ENCODE assay signal across 1 cellular context in the genomic region with DNA sequence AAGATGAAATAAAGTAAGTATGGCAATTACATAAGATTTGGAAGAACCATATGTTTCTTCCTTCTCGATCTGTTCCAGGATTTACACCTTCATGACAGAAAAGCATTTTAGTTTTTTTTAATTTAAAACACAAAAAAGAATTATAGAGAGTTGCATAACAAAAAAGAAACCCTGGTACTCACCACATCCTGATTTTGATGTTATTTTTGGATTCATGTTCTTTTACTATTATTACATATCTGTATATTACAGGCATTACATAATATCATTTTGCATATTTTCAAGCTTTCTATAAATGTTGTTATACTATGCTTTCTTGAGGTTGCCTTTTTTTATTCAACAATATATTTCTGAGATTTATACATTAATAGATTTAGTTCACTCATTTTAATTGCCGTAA.
A peak's percentile ranks its signal among the peaks of the same experiment; 100 is the strongest.
TF ChIP-seq lines count a peak whose summit lies in the region.

No MANE protein-coding gene starts in this region.

TF ChIP-seq in GM12878, 131 proteins besides CTCF, POLR2A, EP300 and RAD21 (continued from another document):
- TF ChIP-seq, protein P1, sequence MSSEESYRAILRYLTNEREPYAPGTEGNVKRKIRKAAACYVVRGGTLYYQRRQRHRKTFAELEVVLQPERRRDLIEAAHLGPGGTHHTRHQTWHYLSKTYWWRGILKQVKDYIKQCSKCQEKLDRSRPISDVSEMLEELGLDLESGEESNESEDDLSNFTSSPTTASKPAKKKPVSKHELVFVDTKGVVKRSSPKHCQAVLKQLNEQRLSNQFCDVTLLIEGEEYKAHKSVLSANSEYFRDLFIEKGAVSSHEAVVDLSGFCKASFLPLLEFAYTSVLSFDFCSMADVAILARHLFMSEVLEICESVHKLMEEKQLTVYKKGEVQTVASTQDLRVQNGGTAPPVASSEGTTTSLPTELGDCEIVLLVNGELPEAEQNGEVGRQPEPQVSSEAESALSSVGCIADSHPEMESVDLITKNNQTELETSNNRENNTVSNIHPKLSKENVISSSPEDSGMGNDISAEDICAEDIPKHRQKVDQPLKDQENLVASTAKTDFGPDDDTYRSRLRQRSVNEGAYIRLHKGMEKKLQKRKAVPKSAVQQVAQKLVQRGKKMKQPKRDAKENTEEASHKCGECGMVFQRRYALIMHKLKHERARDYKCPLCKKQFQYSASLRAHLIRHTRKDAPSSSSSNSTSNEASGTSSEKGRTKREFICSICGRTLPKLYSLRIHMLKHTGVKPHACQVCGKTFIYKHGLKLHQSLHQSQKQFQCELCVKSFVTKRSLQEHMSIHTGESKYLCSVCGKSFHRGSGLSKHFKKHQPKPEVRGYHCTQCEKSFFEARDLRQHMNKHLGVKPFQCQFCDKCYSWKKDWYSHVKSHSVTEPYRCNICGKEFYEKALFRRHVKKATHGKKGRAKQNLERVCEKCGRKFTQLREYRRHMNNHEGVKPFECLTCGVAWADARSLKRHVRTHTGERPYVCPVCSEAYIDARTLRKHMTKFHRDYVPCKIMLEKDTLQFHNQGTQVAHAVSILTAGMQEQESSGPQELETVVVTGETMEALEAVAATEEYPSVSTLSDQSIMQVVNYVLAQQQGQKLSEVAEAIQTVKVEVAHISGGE (CRISPR knock-in tag; IDR thresholded peaks at IDR 0.05), result no peak
- TF ChIP-seq SMC3 (IDR thresholded peaks at IDR 0.05; ENCODE audit: borderline replicate concordance, low read length) (no peak), HCFC1 (IDR thresholded peaks at IDR 0.05; ENCODE audit: low read length) (no peak), BMI1 (IDR thresholded peaks at IDR 0.05; ENCODE audit: borderline replicate concordance) (no peak), EZH2 (IDR thresholded peaks at IDR 0.05; ENCODE audit: borderline replicate concordance, control insufficient read depth, low read depth, low read length) (no peak), JUNB (IDR thresholded peaks at IDR 0.05) (peak; percentile 44), CREM (IDR thresholded peaks at IDR 0.05; ENCODE audit: low read depth) (no peak), NFIC (IDR thresholded peaks at IDR 0.05; ENCODE audit: low read depth, low read length) (peak; percentile 77; the same call in 1 of the 2 replicates), DPF2 (IDR thresholded peaks at IDR 0.05) (no peak), MEF2A (IDR thresholded peaks at IDR 0.05; ENCODE audit: insufficient read depth, low read depth, low read length) (peak; percentile 81), RUNX3 (IDR thresholded peaks at IDR 0.05; ENCODE audit: low read length) (peak; percentile 54; the same call in 1 of the 2 replicates), SMAD5 (IDR thresholded peaks at IDR 0.05; ENCODE audit: low read depth) (no peak), NRF1 (conservative IDR thresholded peaks at IDR 0.05; ENCODE audit: low read depth, low read length) (no peak), FOS (IDR thresholded peaks at IDR 0.05; ENCODE audit: borderline replicate concordance, extremely low read depth, insufficient read length) (no peak)
- TF ChIP-seq, protein P2, sequence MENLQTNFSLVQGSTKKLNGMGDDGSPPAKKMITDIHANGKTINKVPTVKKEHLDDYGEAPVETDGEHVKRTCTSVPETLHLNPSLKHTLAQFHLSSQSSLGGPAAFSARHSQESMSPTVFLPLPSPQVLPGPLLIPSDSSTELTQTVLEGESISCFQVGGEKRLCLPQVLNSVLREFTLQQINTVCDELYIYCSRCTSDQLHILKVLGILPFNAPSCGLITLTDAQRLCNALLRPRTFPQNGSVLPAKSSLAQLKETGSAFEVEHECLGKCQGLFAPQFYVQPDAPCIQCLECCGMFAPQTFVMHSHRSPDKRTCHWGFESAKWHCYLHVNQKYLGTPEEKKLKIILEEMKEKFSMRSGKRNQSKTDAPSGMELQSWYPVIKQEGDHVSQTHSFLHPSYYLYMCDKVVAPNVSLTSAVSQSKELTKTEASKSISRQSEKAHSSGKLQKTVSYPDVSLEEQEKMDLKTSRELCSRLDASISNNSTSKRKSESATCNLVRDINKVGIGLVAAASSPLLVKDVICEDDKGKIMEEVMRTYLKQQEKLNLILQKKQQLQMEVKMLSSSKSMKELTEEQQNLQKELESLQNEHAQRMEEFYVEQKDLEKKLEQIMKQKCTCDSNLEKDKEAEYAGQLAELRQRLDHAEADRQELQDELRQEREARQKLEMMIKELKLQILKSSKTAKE (IDR thresholded peaks at IDR 0.05; ENCODE audit: low read depth, poor library complexity, severe bottlenecking), result no peak
- TF ChIP-seq, protein P3, sequence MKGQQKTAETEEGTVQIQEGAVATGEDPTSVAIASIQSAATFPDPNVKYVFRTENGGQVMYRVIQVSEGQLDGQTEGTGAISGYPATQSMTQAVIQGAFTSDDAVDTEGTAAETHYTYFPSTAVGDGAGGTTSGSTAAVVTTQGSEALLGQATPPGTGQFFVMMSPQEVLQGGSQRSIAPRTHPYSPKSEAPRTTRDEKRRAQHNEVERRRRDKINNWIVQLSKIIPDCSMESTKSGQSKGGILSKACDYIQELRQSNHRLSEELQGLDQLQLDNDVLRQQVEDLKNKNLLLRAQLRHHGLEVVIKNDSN (IDR thresholded peaks at IDR 0.05; ENCODE audit: borderline replicate concordance, extremely low read length, insufficient read depth, low read depth, low read length), result no peak
- TF ChIP-seq, protein P4, sequence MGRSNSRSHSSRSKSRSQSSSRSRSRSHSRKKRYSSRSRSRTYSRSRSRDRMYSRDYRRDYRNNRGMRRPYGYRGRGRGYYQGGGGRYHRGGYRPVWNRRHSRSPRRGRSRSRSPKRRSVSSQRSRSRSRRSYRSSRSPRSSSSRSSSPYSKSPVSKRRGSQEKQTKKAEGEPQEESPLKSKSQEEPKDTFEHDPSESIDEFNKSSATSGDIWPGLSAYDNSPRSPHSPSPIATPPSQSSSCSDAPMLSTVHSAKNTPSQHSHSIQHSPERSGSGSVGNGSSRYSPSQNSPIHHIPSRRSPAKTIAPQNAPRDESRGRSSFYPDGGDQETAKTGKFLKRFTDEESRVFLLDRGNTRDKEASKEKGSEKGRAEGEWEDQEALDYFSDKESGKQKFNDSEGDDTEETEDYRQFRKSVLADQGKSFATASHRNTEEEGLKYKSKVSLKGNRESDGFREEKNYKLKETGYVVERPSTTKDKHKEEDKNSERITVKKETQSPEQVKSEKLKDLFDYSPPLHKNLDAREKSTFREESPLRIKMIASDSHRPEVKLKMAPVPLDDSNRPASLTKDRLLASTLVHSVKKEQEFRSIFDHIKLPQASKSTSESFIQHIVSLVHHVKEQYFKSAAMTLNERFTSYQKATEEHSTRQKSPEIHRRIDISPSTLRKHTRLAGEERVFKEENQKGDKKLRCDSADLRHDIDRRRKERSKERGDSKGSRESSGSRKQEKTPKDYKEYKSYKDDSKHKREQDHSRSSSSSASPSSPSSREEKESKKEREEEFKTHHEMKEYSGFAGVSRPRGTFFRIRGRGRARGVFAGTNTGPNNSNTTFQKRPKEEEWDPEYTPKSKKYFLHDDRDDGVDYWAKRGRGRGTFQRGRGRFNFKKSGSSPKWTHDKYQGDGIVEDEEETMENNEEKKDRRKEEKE (IDR thresholded peaks at IDR 0.05), result no peak
